Comparison of ENCODE assay signal across 9 cellular contexts in the genomic region with DNA sequence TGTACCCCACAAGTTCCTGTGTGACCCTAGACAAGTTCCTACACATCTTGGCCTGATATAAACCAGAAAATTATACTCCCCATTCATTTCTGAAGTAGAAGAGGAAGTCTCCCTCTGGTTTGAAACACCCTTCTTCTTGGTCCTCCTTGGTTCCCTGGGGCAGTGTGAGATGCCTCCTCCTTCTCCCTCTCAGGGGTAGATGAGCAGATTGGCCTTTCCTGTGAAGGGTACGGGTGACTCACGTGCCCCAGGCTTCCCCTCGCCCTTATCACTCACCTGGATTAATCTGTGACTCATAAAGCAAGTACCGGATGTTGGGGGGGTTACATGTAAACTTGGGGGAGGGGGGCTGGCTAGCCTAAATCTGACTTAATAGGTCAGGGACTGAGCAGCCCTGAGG. TPM values are rescaled to one million over a fixed set of nuclear protein-coding genes. Genes with fewer than 3 reads are reported as not detected.
DNase-seq lines count a peak whose midpoint lies in the region; ATAC-seq, FAIRE-seq and TF ChIP-seq lines count a peak whose summit lies in the region.
"Had no signal": no experiment of that assay in that cellular context is flagged by ENCODE, and none has a peak within 500 bp of the region (broad histone marks: within the 10 kb centered on the region; RNA-seq: fewer than 3 reads in every experiment).

No MANE protein-coding gene starts in this region.

- H3K27ac ChIP-seq in OCI-LY7 (ENCODE audit: low read depth, low read length, poor library complexity, severe bottlenecking) (peak overlapping the region; percentile 53), transverse colon (no peak overlapping the region), osteoblast (ENCODE audit: low read depth, low read length) (no peak overlapping the region)

- H2AFZ ChIP-seq in OCI-LY7 (ENCODE audit: low read length) (no peak overlapping the region), osteoblast (ENCODE audit: low read length) (no peak overlapping the region)

- no peaks in the 10 kb centered on the region for H3K27me3 ChIP-seq in transverse colon
- H3K27me3 ChIP-seq in osteoblast (ENCODE audit: insufficient read depth, low read length), result no peaks in the 10 kb centered on the region
- H3K27me3 ChIP-seq: upper lobe of left lung had no signal

- peak; percentile 84 for FAIRE-seq in GM18507 (lab: Jason Lieb, UNC)

- ATAC-seq in HG02938 (IDR thresholded peaks at IDR 0.05; ENCODE audit: unreplicated experiment), result no peak

- CTCF ChIA-PET in OCI-LY7 (lab: Charles Lee; ENCODE audit: unreplicated experiment), result interaction anchor here (1.0 kb wide), 1 partner anchor 55 kb away, joined by 3 read pairs; no protein-coding TSS in a partner anchor

- WGBS in transverse colon (ENCODE audit: low coverage in 1 of 2), 2 donors, result 30% methylated on average over 4 of the region's 4 CpGs; no CpG with 5 or more reads in 1 of the 2 donors

- H3K9me2 ChIP-seq in OCI-LY7 (ENCODE audit: insufficient read depth, low read length), result no peaks in the 10 kb centered on the region

- in situ Hi-C loops in transverse colon (cut with MboI; ENCODE audit: low pct_ligation_motif_present in 1 of 4, low pct_unique_long_range_greater_than_20kb in 1 of 4, low sequenced_read_pairs in 3 of 4), result loop anchor here in 1 of 4 donors (25.0 kb wide), 1 partner anchor 96 kb away; no protein-coding TSS in a partner anchor

- H3K4me1 ChIP-seq in OCI-LY7 (ENCODE audit: insufficient read depth, low read length, poor library complexity, severe bottlenecking) (peaks cover 31% of the 10 kb centered on the region), transverse colon (peaks cover 0 to 11% (median 3%) of the 10 kb centered on the region in 4 donors), osteoblast (ENCODE audit: insufficient read depth, low read length) (peaks cover 3% of the 10 kb centered on the region)

- H4K20me1 ChIP-seq in OCI-LY7 (ENCODE audit: insufficient read depth, low read length) (no peaks in the 10 kb centered on the region), osteoblast (ENCODE audit: insufficient read depth, low read length) (peaks cover 4% of the 10 kb centered on the region)

- H3K36me3 ChIP-seq in OCI-LY7 (ENCODE audit: insufficient read depth, low read length), result peaks cover 36% of the 10 kb centered on the region
- H3K36me3 ChIP-seq in transverse colon, result peaks cover 0 to 9% (median 4%) of the 10 kb centered on the region in 4 donors
- peaks cover 31% of the 10 kb centered on the region for H3K36me3 ChIP-seq in osteoblast (ENCODE audit: insufficient read depth, low read length)

- H3K4me2 ChIP-seq in OCI-LY7 (ENCODE audit: low read length) (peak overlapping the region; percentile 48), osteoblast (ENCODE audit: insufficient read depth, low read length) (no peak overlapping the region)

- H3K4me3 ChIP-seq in OCI-LY7 (ENCODE audit: low read depth, low read length, poor library complexity, severe bottlenecking), result no peak overlapping the region
- H3K4me3 ChIP-seq in retinal pigment epithelial cell (ENCODE audit: low read length), result no peak overlapping the region
- H3K4me3 ChIP-seq in transverse colon, result no peak overlapping the region
- H3K4me3 ChIP-seq in osteoblast (ENCODE audit: insufficient read depth, low read length), result no peak overlapping the region
- H3K4me3 ChIP-seq: upper lobe of left lung had no signal

- H3K79me2 ChIP-seq in OCI-LY7 (ENCODE audit: insufficient read depth, low read depth, low read length), result no peaks in the 10 kb centered on the region
- H3K79me2 ChIP-seq in osteoblast (ENCODE audit: insufficient read depth, low read length), result no peaks in the 10 kb centered on the region

- DNase-seq in GM18507 (ENCODE audit: extremely low spot score, insufficient read length, low read depth), result no peak
- DNase-seq in OCI-LY7 (ENCODE audit: low spot score), result peak; percentile 52
- peak; percentile 62 for DNase-seq in activated effector memory CD4-positive, alpha-beta T cell treated with Interleukin-2 at 50 U/mL for 16 hours
- peak; percentile 26 for DNase-seq in retinal pigment epithelial cell (ENCODE audit: low read depth)
- DNase-seq in NCI-H526 treated with DMSO at 0.1 percent for 48 hours (lab: John Stamatoyannopoulos, UW), result no peak
- DNase-seq in transverse colon, result no peak
- no peak for DNase-seq in osteoblast (ENCODE audit: insufficient read length, low spot score, missing footprints)

- POLR2A ChIA-PET in OCI-LY7 (lab: Charles Lee), result interaction anchor here (1.2 to 4.5 kb wide), 3 partner anchors 11 to 26 kb away, joined by 5 to 28 read pairs (median 6); partner anchors contain the start of genes AQP3 and NOL6

- no peak for TF ChIP-seq CTCF in OCI-LY7 (conservative IDR thresholded peaks at IDR 0.05; ENCODE audit: low read length)
- no peak for TF ChIP-seq CTCF in retinal pigment epithelial cell (conservative IDR thresholded peaks at IDR 0.05; ENCODE audit: low read depth, low read length)
- TF ChIP-seq CTCF in transverse colon (IDR thresholded peaks at IDR 0.05), result no peak
- no peak for TF ChIP-seq CTCF in osteoblast (IDR thresholded peaks at IDR 0.05; ENCODE audit: extremely low read depth, low read depth, low read length)

- TF ChIP-seq EP300 in transverse colon (IDR thresholded peaks at IDR 0.05; ENCODE audit: low read depth), result no peak

- BruUV-seq in OCI-LY7 (replicated peaks; lab: Mats Ljungman, UMichigan), result no TSS peak

- H3K9me3 ChIP-seq in OCI-LY7 (ENCODE audit: low read length) (no peaks in the 10 kb centered on the region), transverse colon (no peaks in the 10 kb centered on the region), osteoblast (ENCODE audit: low read depth, low read length) (no peaks in the 10 kb centered on the region)
- H3K9me3 ChIP-seq: upper lobe of left lung had no signal

- TF ChIP-seq POLR2A in transverse colon (IDR thresholded peaks at IDR 0.05), result no peak

- intact Hi-C loops in OCI-LY7 (cut with micrococcal nuclease; ENCODE audit: unreplicated experiment), result no loop called here
- intact Hi-C loops in transverse colon (cut with DNase I; ENCODE audit: low total_unique reads), result no loop called here

RNA-seq across cellular contexts. Expression of gene AQP3, which starts 11.1 kb away (rescaled TPM):
- 16.0 TPM in 2 replicates for total RNA-seq in OCI-LY7 (2014; rRNA removed; shearing (Covaris generic))
- 28.5 and 30.6 TPM in 2 replicates for total RNA-seq in OCI-LY7 (2022)
- total RNA-seq in transverse colon, result 10 to 100 TPM in 3 of 4 donors, 1 to 10 TPM in 1; 7.1 to 15.3 (median 12.4) TPM
- total RNA-seq in osteoblast, result 0.72 and 0.88 TPM in 2 replicates

RNA-seq across cellular contexts. Expression of gene NOL6, which starts 15.3 kb away (rescaled TPM):
- total RNA-seq in OCI-LY7 (2014; rRNA removed; shearing (Covaris generic)), result 26.4 and 28.8 TPM in 2 replicates
- total RNA-seq in OCI-LY7 (2022), result 23.8 and 30.9 TPM in 2 replicates
- total RNA-seq in transverse colon, result 10 to 100 TPM in 3 of 4 donors, 1 to 10 TPM in 1; 8.9 to 29.1 (median 12.7) TPM
- total RNA-seq in osteoblast, result 18.6 and 23.5 TPM in 2 replicates

RNA-seq across cellular contexts. Expression of gene AQP7, which starts 56.1 kb away (rescaled TPM):
- not detected in 2 replicates for total RNA-seq in OCI-LY7 (2014; rRNA removed; shearing (Covaris generic))
- total RNA-seq in OCI-LY7 (2022) (1.4 and 2.2 TPM in 2 replicates), transverse colon (100 to 1,000 TPM in 1 of 4 donors, 10 to 100 TPM in 3; 11.9 to 207 (median 27.7) TPM), osteoblast (0.59 TPM in 1 of 2 replicates, not detected in the other)

Comparison
In these comparisons a context has a peak if more than half of its experiments do, and no peak if none do; other contexts are left out.
1. DNase-seq: peak in OCI-LY7 (single experiment), activated effector memory CD4-positive, alpha-beta T cell treated with Interleukin-2 at 50 U/mL for 16 hours (single experiment) and retinal pigment epithelial cell (single experiment); none in GM18507 (single experiment), NCI-H526 treated with DMSO at 0.1 percent for 48 hours (single experiment), transverse colon (single experiment) and osteoblast (single experiment).